13 cellular contexts compared by ENCODE assay signal in genomic region chr5:10594591-10595210, GRCh38. TPM values are rescaled to one million over a fixed set of nuclear protein-coding genes. Genes with fewer than 3 reads are reported as not detected.
DNase-seq lines count a peak whose midpoint lies in the region; ATAC-seq, FAIRE-seq and TF ChIP-seq lines count a peak whose summit lies in the region.
"Had no signal": no experiment of that assay in that cellular context is flagged by ENCODE, and none has a peak within 500 bp of the region (broad histone marks: within the 10 kb centered on the region; RNA-seq: fewer than 3 reads in every experiment).

No MANE protein-coding gene starts in this region.

- peaks cover 15% of the 10 kb centered on the region for H3K4me1 ChIP-seq in right cardiac atrium (ENCODE audit: control insufficient read depth, insufficient read depth, low read length)
- peaks cover 6 to 14% of the 10 kb centered on the region in 2 donors for H3K4me1 ChIP-seq in ascending aorta
- peaks cover 15% of the 10 kb centered on the region for H3K4me1 ChIP-seq in lower lobe of right lung
- peaks cover 28% of the 10 kb centered on the region for H3K4me1 ChIP-seq in vagina

- H3K9me3 ChIP-seq in right cardiac atrium (ENCODE audit: control insufficient read depth, low read length): peaks cover 8% of the 10 kb centered on the region
- H3K9me3 ChIP-seq in ascending aorta: no peaks in the 10 kb centered on the region
- no peaks in the 10 kb centered on the region for H3K9me3 ChIP-seq in lower lobe of right lung
- no peaks in the 10 kb centered on the region for H3K9me3 ChIP-seq in vagina
- H3K9me3 ChIP-seq: upper lobe of left lung had no signal

- ATAC-seq in right cardiac atrium (peak in 1 of 2 donors; percentile 4), lower lobe of right lung (peak; percentile 22 to 26)

- TF ChIP-seq POLR2A in vagina (IDR thresholded peaks at IDR 0.05): no peak

- H3K27me3 ChIP-seq in right cardiac atrium (ENCODE audit: control insufficient read depth, insufficient read depth) (no peaks in the 10 kb centered on the region), ascending aorta (no peaks in the 10 kb centered on the region), lower lobe of right lung (ENCODE audit: low read depth) (no peaks in the 10 kb centered on the region), vagina (no peaks in the 10 kb centered on the region)
- H3K27me3 ChIP-seq: upper lobe of left lung had no signal

- no peak overlapping the region for H3K4me3 ChIP-seq in right cardiac atrium (ENCODE audit: low read length)
- H3K4me3 ChIP-seq in ascending aorta: no peak overlapping the region
- no peak overlapping the region for H3K4me3 ChIP-seq in lower lobe of right lung
- H3K4me3 ChIP-seq in vagina: no peak overlapping the region
- H3K4me3 ChIP-seq: smooth muscle cell, upper lobe of left lung had no signal

- peak overlapping the region; percentile 80 for H3K27ac ChIP-seq in right cardiac atrium (ENCODE audit: low read length)
- H3K27ac ChIP-seq in ascending aorta: peak overlapping the region; percentile 56 to 71
- H3K27ac ChIP-seq in lower lobe of right lung: no peak overlapping the region
- peak overlapping the region; percentile 77 for H3K27ac ChIP-seq in vagina

- intact Hi-C loops in right cardiac atrium (cut with DNase I) (no loop called here), cardiac septum (cut with DNase I) (no loop called here), ascending aorta (cut with DNase I) (loop anchor here (10.0 kb wide), 1 partner anchor 240 kb away; the partner anchor contains the start of gene MARCHF6), lower lobe of right lung (cut with DNase I) (no loop called here), vagina (cut with DNase I) (no loop called here)

- no peak for FAIRE-seq in frontal cortex (lab: Jason Lieb, UNC)
- FAIRE-seq: colon had no signal

- H3K36me3 ChIP-seq in ascending aorta (no peaks in the 10 kb centered on the region), lower lobe of right lung (no peaks in the 10 kb centered on the region), vagina (no peaks in the 10 kb centered on the region)
- H3K36me3 ChIP-seq: upper lobe of left lung had no signal

- WGBS in right cardiac atrium: 82% methylated on average over 11 of the region's 11 CpGs

- no peak for TF ChIP-seq CTCF in ascending aorta (IDR thresholded peaks at IDR 0.05)
- TF ChIP-seq CTCF in lower lobe of right lung (IDR thresholded peaks at IDR 0.05): no peak
- no peak for TF ChIP-seq CTCF in vagina (IDR thresholded peaks at IDR 0.05)

- no peak for DNase-seq in right cardiac atrium
- DNase-seq in cardiac septum (ENCODE audit: low spot score): no peak
- DNase-seq in ascending aorta (ENCODE audit: low spot score in 2 of 2): no peak
- no peak for DNase-seq in lower lobe of right lung
- DNase-seq in vagina (ENCODE audit: extremely low spot score in 2 of 2): no peak
- DNase-seq in retina: no peak
- no peak for DNase-seq in frontal cortex (ENCODE audit: low spot score in 2 of 2)
- DNase-seq in NCI-H345 treated with DMSO at 0.1 percent for 48 hours (lab: John Stamatoyannopoulos, UW; ENCODE audit: unreplicated experiment): no peak
- DNase-seq: immature natural killer cell, KBM-7 had no signal

RNA-seq across cellular contexts. Expression of gene ANKRD33B, which starts 30.8 kb away (rescaled TPM):
- total RNA-seq in right cardiac atrium: 1 to 10 TPM; 2.2 to 2.7 (median 2.4) TPM
- 1.3 TPM for polyA plus RNA-seq in right cardiac atrium
- total RNA-seq in cardiac septum: 15.2 TPM
- total RNA-seq in ascending aorta: 7.2 TPM
- total RNA-seq in lower lobe of right lung: 5.8 TPM
- 14.2 TPM for total RNA-seq in vagina
- total RNA-seq in frontal cortex: 1.6 TPM
